Comparison of ENCODE assay signal across 2 cellular contexts in genomic region chr4:82547850-82548249, GRCh38. TPM values are rescaled to one million over a fixed set of nuclear protein-coding genes. Genes with fewer than 3 reads are reported as not detected.
"Had no signal": no experiment of that assay in that cellular context is flagged by ENCODE, and none has a peak within 500 bp of the region (broad histone marks: within the 10 kb centered on the region; RNA-seq: fewer than 3 reads in every experiment).

No MANE protein-coding gene starts in this region.

RNA-seq across cellular contexts. Expression of gene TMEM150C, which starts 13.9 kb away (rescaled TPM):
- total RNA-seq: OCI-LY7, SJSA1 had no signal
